In the genomic region with DNA sequence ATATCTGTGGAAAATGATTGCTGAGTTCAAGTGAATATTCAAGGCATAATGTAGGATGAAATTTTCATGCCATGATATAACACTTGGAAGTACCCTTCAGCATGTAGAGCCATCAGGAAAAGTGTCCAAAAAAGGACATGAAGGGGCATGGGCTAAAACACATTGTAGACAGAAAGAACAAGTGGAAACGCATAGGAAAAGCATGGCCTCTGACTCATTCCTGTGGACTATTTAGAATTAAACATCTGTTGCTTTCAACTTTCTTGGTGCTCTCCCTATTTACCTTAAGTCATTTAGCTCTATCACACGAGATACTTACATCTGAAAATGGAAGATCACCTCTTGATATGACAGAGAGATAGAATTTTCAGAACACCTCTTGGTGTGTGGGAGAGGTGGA, we compare ENCODE assay signal across 1 cellular context.
TF ChIP-seq lines count a peak whose summit lies in the region.

No MANE protein-coding gene starts in this region.

TF ChIP-seq in WTC11, 78 proteins besides CTCF, POLR2A, EP300 and RAD21 (continued from another document):
- TF ChIP-seq, protein P1, sequence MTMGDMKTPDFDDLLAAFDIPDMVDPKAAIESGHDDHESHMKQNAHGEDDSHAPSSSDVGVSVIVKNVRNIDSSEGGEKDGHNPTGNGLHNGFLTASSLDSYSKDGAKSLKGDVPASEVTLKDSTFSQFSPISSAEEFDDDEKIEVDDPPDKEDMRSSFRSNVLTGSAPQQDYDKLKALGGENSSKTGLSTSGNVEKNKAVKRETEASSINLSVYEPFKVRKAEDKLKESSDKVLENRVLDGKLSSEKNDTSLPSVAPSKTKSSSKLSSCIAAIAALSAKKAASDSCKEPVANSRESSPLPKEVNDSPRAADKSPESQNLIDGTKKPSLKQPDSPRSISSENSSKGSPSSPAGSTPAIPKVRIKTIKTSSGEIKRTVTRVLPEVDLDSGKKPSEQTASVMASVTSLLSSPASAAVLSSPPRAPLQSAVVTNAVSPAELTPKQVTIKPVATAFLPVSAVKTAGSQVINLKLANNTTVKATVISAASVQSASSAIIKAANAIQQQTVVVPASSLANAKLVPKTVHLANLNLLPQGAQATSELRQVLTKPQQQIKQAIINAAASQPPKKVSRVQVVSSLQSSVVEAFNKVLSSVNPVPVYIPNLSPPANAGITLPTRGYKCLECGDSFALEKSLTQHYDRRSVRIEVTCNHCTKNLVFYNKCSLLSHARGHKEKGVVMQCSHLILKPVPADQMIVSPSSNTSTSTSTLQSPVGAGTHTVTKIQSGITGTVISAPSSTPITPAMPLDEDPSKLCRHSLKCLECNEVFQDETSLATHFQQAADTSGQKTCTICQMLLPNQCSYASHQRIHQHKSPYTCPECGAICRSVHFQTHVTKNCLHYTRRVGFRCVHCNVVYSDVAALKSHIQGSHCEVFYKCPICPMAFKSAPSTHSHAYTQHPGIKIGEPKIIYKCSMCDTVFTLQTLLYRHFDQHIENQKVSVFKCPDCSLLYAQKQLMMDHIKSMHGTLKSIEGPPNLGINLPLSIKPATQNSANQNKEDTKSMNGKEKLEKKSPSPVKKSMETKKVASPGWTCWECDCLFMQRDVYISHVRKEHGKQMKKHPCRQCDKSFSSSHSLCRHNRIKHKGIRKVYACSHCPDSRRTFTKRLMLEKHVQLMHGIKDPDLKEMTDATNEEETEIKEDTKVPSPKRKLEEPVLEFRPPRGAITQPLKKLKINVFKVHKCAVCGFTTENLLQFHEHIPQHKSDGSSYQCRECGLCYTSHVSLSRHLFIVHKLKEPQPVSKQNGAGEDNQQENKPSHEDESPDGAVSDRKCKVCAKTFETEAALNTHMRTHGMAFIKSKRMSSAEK (CRISPR knock-in tag; IDR thresholded peaks at IDR 0.05; ENCODE audit: borderline replicate concordance): no peak
- TF ChIP-seq OVOL2 (CRISPR knock-in tag; IDR thresholded peaks at IDR 0.05; ENCODE audit: borderline replicate concordance) (no peak), ZNF396 (CRISPR knock-in tag; IDR thresholded peaks at IDR 0.05; ENCODE audit: borderline replicate concordance) (no peak), RORB (CRISPR knock-in tag; IDR thresholded peaks at IDR 0.05) (no peak), ESRRA (CRISPR knock-in tag; IDR thresholded peaks at IDR 0.05; ENCODE audit: borderline replicate concordance) (no peak), ZNF219 (CRISPR knock-in tag; IDR thresholded peaks at IDR 0.05; ENCODE audit: borderline replicate concordance) (no peak)
- TF ChIP-seq, protein P2, sequence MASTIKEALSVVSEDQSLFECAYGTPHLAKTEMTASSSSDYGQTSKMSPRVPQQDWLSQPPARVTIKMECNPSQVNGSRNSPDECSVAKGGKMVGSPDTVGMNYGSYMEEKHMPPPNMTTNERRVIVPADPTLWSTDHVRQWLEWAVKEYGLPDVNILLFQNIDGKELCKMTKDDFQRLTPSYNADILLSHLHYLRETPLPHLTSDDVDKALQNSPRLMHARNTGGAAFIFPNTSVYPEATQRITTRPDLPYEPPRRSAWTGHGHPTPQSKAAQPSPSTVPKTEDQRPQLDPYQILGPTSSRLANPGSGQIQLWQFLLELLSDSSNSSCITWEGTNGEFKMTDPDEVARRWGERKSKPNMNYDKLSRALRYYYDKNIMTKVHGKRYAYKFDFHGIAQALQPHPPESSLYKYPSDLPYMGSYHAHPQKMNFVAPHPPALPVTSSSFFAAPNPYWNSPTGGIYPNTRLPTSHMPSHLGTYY (CRISPR knock-in tag; IDR thresholded peaks at IDR 0.05): no peak
- TF ChIP-seq, protein P3, sequence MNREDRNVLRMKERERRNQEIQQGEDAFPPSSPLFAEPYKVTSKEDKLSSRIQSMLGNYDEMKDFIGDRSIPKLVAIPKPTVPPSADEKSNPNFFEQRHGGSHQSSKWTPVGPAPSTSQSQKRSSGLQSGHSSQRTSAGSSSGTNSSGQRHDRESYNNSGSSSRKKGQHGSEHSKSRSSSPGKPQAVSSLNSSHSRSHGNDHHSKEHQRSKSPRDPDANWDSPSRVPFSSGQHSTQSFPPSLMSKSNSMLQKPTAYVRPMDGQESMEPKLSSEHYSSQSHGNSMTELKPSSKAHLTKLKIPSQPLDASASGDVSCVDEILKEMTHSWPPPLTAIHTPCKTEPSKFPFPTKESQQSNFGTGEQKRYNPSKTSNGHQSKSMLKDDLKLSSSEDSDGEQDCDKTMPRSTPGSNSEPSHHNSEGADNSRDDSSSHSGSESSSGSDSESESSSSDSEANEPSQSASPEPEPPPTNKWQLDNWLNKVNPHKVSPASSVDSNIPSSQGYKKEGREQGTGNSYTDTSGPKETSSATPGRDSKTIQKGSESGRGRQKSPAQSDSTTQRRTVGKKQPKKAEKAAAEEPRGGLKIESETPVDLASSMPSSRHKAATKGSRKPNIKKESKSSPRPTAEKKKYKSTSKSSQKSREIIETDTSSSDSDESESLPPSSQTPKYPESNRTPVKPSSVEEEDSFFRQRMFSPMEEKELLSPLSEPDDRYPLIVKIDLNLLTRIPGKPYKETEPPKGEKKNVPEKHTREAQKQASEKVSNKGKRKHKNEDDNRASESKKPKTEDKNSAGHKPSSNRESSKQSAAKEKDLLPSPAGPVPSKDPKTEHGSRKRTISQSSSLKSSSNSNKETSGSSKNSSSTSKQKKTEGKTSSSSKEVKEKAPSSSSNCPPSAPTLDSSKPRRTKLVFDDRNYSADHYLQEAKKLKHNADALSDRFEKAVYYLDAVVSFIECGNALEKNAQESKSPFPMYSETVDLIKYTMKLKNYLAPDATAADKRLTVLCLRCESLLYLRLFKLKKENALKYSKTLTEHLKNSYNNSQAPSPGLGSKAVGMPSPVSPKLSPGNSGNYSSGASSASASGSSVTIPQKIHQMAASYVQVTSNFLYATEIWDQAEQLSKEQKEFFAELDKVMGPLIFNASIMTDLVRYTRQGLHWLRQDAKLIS (CRISPR knock-in tag; IDR thresholded peaks at IDR 0.05; ENCODE audit: borderline replicate concordance): no peak
